In genomic region chr17:1627987-1628855, GRCh38 we compare ENCODE assay signal across 8 cellular contexts. TPM values are rescaled to one million over a fixed set of nuclear protein-coding genes. Genes with fewer than 3 reads are reported as not detected.
DNase-seq lines count a peak whose midpoint lies in the region; ATAC-seq lines count a peak whose summit lies in the region.

Gene SLC43A2, minus strand, starts transcription at chr17:1628834. Its CDS starts 960 bp downstream, at chr17:1627874.

- H3K4me1 Mint-ChIP-seq in effector memory CD8-positive, alpha-beta T cell (ENCODE audit: low read depth in 2 of 2) = peaks cover 10 to 14% of the 10 kb centered on the region in 2 donors

- ATAC-seq in GM19043 (IDR thresholded peaks at IDR 0.05; ENCODE audit: low read depth, unreplicated experiment) (peak; percentile 48), HG03378 (IDR thresholded peaks at IDR 0.05; ENCODE audit: unreplicated experiment) (peak; percentile 38)
- ATAC-seq in effector memory CD8-positive, alpha-beta T cell (replicated peaks) = peak; percentile 69

- peaks cover 21% of the 10 kb centered on the region for H3K36me3 Mint-ChIP-seq in effector memory CD8-positive, alpha-beta T cell (ENCODE audit: insufficient read depth)

- peaks cover 6 to 19% of the 10 kb centered on the region in 2 donors for H3K27me3 Mint-ChIP-seq in effector memory CD8-positive, alpha-beta T cell

- peak within 1 kb of the TSS; percentile 98 to 100 for H3K4me3 Mint-ChIP-seq in effector memory CD8-positive, alpha-beta T cell

- H3K9me3 Mint-ChIP-seq in effector memory CD8-positive, alpha-beta T cell = no peaks in the 10 kb centered on the region

- DNase-seq in AML-193 (lab: John Stamatoyannopoulos, UW) (peak; percentile 8 to 32), NCI-H748 treated with DMSO at 0.1 percent for 48 hours (lab: John Stamatoyannopoulos, UW) (peak; percentile 85), lung microvascular endothelial cell (ENCODE audit: low read depth in 2 of 2) (peak; percentile 87 to 91)
- peak; percentile 90 for DNase-seq in activated CD8-positive, alpha-beta memory T cell treated with anti-CD3 and anti-CD28 coated beads for 24 hours
- DNase-seq in effector memory CD8-positive, alpha-beta T cell = peak; percentile 58 to 64 (median 62)
- DNase-seq in stimulated activated CD4-positive, alpha-beta T cell treated with anti-CD3 and anti-CD28 coated beads, TNF-alpha, amount 100 ng/mL, for 24 hours (ENCODE audit: low read depth in 3 of 3) = peak in 2 of 3 experiments; percentile 60 to 73

- H3K27ac Mint-ChIP-seq in effector memory CD8-positive, alpha-beta T cell = peak within 1 kb of the TSS; percentile 98 to 99

RNA-seq across cellular contexts. Expression of gene SLC43A2, which starts in this region (rescaled TPM):
- total RNA-seq in lung microvascular endothelial cell = 10.9 and 28.2 TPM in 2 replicates

Comparison
In these comparisons a context has a peak if more than half of its experiments do, and no peak if none do; other contexts are left out.
1. Peak in every context shown above with its lines: DNase-seq and ATAC-seq.
2. DNase-seq: peak in every context shown above with its lines; median percentile 90 in activated CD8-positive, alpha-beta memory T cell treated with anti-CD3 and anti-CD28 coated beads for 24 hours; 89 in lung microvascular endothelial cell; 85 in NCI-H748 treated with DMSO at 0.1 percent for 48 hours; 66 in stimulated activated CD4-positive, alpha-beta T cell treated with anti-CD3 and anti-CD28 coated beads, TNF-alpha, amount 100 ng/mL, for 24 hours; 62 in effector memory CD8-positive, alpha-beta T cell; 20 in AML-193.